16 cellular contexts compared by ENCODE assay signal in genomic region chr5:168813179-168813968, GRCh38.
"Had no signal": no experiment of that assay in that cellular context is flagged by ENCODE, and none has a peak within 500 bp of the region (broad histone marks: within the 10 kb centered on the region; RNA-seq: fewer than 3 reads in every experiment).

No MANE protein-coding gene starts in this region.

- ATAC-seq: effector memory CD8-positive, alpha-beta T cell; left lobe of liver had no signal

- DNase-seq: activated CD4-positive, alpha-beta T cell treated with anti-CD3 and anti-CD28 coated beads, Interleukin-2, amount 50 U/mL, for 1 hour; activated CD4-positive, CD25-positive, alpha-beta regulatory T cell treated with anti-CD3 and anti-CD28 coated beads, Interleukin-2, amount 50 U/mL, for 72 hours; activated CD8-positive, alpha-beta memory T cell treated with anti-CD3 and anti-CD28 coated beads, Interleukin-2, amount 50 U/mL, for 4 hours; activated gamma-delta T cell; activated T-cell treated with anti-CD3 and anti-CD28 coated beads, Interleukin-2, amount 50 U/mL, for 48 hours; adrenal gland; effector memory CD8-positive, alpha-beta T cell; foreskin fibroblast; hypothalamus; mammary epithelial cell; sigmoid colon; spleen; stimulated activated CD8-positive, alpha-beta memory T cell treated with anti-CD3 and anti-CD28 coated beads, Interleukin-4, amount 100 ng/mL, for 48 hours; stimulated activated naive CD4-positive, alpha-beta T cell; thyroid gland had no signal

- H3K4me3 ChIP-seq: adrenal gland, sigmoid colon, spleen, thyroid gland had no signal

- H3K9me3 ChIP-seq: adrenal gland, sigmoid colon, spleen, thyroid gland had no signal

- H3K27ac ChIP-seq: adrenal gland, sigmoid colon, spleen, thyroid gland had no signal

- H3K36me3 ChIP-seq: spleen, thyroid gland had no signal

- H3K4me1 ChIP-seq: adrenal gland, sigmoid colon had no signal

- H3K27me3 ChIP-seq: adrenal gland, sigmoid colon, thyroid gland had no signal
